Comparison of ENCODE assay signal across 14 cellular contexts in the genomic region with DNA sequence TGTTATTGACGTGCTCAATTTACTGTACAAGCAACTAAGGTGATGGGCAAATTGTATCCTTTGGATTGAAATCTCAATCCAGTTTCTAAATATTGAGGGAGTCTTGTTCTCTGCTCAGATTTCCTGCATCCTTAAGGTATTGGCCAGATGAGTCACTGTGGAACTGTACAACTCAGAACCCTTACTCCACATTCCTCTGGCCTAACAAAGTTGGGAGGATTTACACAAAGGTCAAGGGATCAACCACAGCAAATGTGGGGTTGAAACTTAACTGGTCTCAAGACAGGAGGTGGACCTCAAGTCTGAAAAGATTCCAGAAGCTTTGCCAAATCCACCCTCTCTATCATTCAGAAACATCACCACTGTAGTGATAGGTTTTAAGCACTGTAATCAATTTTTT.
DNase-seq lines count a peak whose midpoint lies in the region; ATAC-seq and TF ChIP-seq lines count a peak whose summit lies in the region.
"Had no signal": no experiment of that assay in that cellular context is flagged by ENCODE, and none has a peak within 500 bp of the region (broad histone marks: within the 10 kb centered on the region; RNA-seq: fewer than 3 reads in every experiment).

No MANE protein-coding gene starts in this region.

- no peaks in the 10 kb centered on the region for H3K4me1 Mint-ChIP-seq in stimulated activated memory B cell treated with anti-CD40 and anti-IgM and Interleukin-4, amounts not matched to agents 10 μg/mL and 1 μg/mL and 100 μg/mL, for 72 hours

- ATAC-seq in stimulated activated memory B cell treated with anti-CD40 and anti-IgM and Interleukin-4, amounts not matched to agents 10 μg/mL and 1 μg/mL and 100 μg/mL, for 72 hours = no peak
- no peak for ATAC-seq in HG02623 (IDR thresholded peaks at IDR 0.05; ENCODE audit: unreplicated experiment)

- H3K9me3 ChIP-seq in GM23248 (ENCODE audit: low read depth) (no peaks in the 10 kb centered on the region), neuronal stem cell (replicated peaks in 1 of 2; ENCODE audit: control insufficient read depth in 2 of 2, insufficient read depth in 1 of 2, low read depth in 1 of 2, low read length in 2 of 2) (no peaks in the 10 kb centered on the region)
- H3K9me3 ChIP-seq: stomach had no signal

- H4K8ac ChIP-seq in neuronal stem cell (ENCODE audit: low read depth, low read length) = no peak overlapping the region

- H3K9me3 Mint-ChIP-seq in stimulated activated memory B cell treated with anti-CD40 and anti-IgM and Interleukin-4, amounts not matched to agents 10 μg/mL and 1 μg/mL and 100 μg/mL, for 72 hours = peaks cover 2% of the 10 kb centered on the region

- no peak overlapping the region for H3K23ac ChIP-seq in neuronal stem cell (ENCODE audit: low read depth, low read length, poor library complexity)

- H2BK12ac ChIP-seq in neuronal stem cell (ENCODE audit: low read length) = no peak overlapping the region

- peak overlapping the region; percentile 27 for H3K9ac ChIP-seq in GM23248
- no peak overlapping the region for H3K9ac ChIP-seq in neuronal stem cell (ENCODE audit: low read depth, low read length, poor library complexity)

- H3K4me2 ChIP-seq in GM23248 (ENCODE audit: unreplicated experiment) (peak overlapping the region; percentile 68), neuronal stem cell (ENCODE audit: insufficient read depth, low read length, poor library complexity, severe bottlenecking) (no peak overlapping the region)

- peaks cover 11% of the 10 kb centered on the region for H3K27me3 Mint-ChIP-seq in stimulated activated memory B cell treated with anti-CD40 and anti-IgM and Interleukin-4, amounts not matched to agents 10 μg/mL and 1 μg/mL and 100 μg/mL, for 72 hours

- no peaks in the 10 kb centered on the region for H3K36me3 Mint-ChIP-seq in stimulated activated memory B cell treated with anti-CD40 and anti-IgM and Interleukin-4, amounts not matched to agents 10 μg/mL and 1 μg/mL and 100 μg/mL, for 72 hours

- in situ Hi-C loops in GM23248 (cut with MboI) = no loop called here

- no peak overlapping the region for H2BK5ac ChIP-seq in neuronal stem cell (ENCODE audit: low read length)

- no peak overlapping the region for H3K18ac ChIP-seq in neuronal stem cell (ENCODE audit: low read length)

- H4K20me1 ChIP-seq in GM23248 (ENCODE audit: insufficient read depth) = no peaks in the 10 kb centered on the region

- no peaks in the 10 kb centered on the region for H3K36me3 ChIP-seq in GM23248 (ENCODE audit: low read depth)
- no peaks in the 10 kb centered on the region for H3K36me3 ChIP-seq in neuronal stem cell (replicated peaks in 1 of 2; ENCODE audit: control insufficient read depth in 2 of 2, insufficient read depth in 2 of 2, low read length in 2 of 2)
- H3K36me3 ChIP-seq: stomach had no signal

- H2BK120ac ChIP-seq in neuronal stem cell (ENCODE audit: low read depth, low read length) = no peak overlapping the region

- H3K27ac ChIP-seq in GM23248 (peak overlapping the region; percentile 63), neuronal stem cell (replicated peaks; ENCODE audit: low read length) (no peak overlapping the region)

- no peak overlapping the region for H4K91ac ChIP-seq in neuronal stem cell (ENCODE audit: low read depth, low read length, poor library complexity)

- peaks cover 68% of the 10 kb centered on the region for H3F3A ChIP-seq in GM23248 (ENCODE audit: insufficient read depth)

- H3K27me3 ChIP-seq in GM23248 (replicated peaks; ENCODE audit: insufficient read depth) (no peaks in the 10 kb centered on the region), neuronal stem cell (ENCODE audit: control insufficient read depth in 3 of 3, insufficient read depth in 3 of 3, low read depth in 1 of 3, low read length in 3 of 3) (no peaks in the 10 kb centered on the region)
- H3K27me3 ChIP-seq: stomach had no signal

- DNase-seq in GM23248 = peak; percentile 88
- DNase-seq in SW480 (ENCODE audit: low spot score) = peak; percentile 3
- DNase-seq in fibroblast of villous mesenchyme (ENCODE audit: low read depth) = peak; percentile 91
- DNase-seq in skeletal muscle cell (ENCODE audit: low read depth) = peak; percentile 81
- no peak for DNase-seq in neuronal stem cell (ENCODE audit: low spot score)
- no peak for DNase-seq in RPMI8226
- DNase-seq: activated CD8-positive, alpha-beta memory T cell treated with anti-CD3 and anti-CD28 coated beads, Interleukin-2, amount 50 U/mL, for 48 hours; activated naive CD8-positive, alpha-beta T cell treated with anti-CD3 and anti-CD28 coated beads, Interleukin-2, amount 50 U/mL, for 24 hours; NCI-H1417; NCI-H524 treated with DMSO at 0.1 percent for 48 hours; stimulated activated CD4-positive, alpha-beta T cell treated with anti-CD3 and anti-CD28 coated beads, Interleukin-4, amount 100 ng/mL, for 4 hours had no signal

- H3K4me1 ChIP-seq in GM23248 (ENCODE audit: insufficient read depth) (peaks cover 61% of the 10 kb centered on the region), neuronal stem cell (ENCODE audit: control insufficient read depth in 2 of 2, insufficient read depth in 1 of 2, low read depth in 1 of 2, low read length in 2 of 2) (peaks cover 0 to 1% of the 10 kb centered on the region in 2 donors)

- peak overlapping the region; percentile 32; the same call in 1 of the 2 replicates for H3K4me3 ChIP-seq in GM23248
- H3K4me3 ChIP-seq in fibroblast of villous mesenchyme (ENCODE audit: low read depth, low read length) = no peak overlapping the region
- H3K4me3 ChIP-seq in skeletal muscle cell (ENCODE audit: low read depth, low read length) = no peak overlapping the region
- H3K4me3 ChIP-seq in neuronal stem cell (ENCODE audit: low read length in 2 of 2) = no peak overlapping the region
- H3K4me3 ChIP-seq: stomach had no signal

- H3K4ac ChIP-seq in neuronal stem cell (ENCODE audit: low read length) = no peak overlapping the region

- WGBS in GM23248 (ENCODE audit: low coverage in 1 of 2, low lambda C conversion rate in 2 of 2, missing lambda C conversion rate in 2 of 2), 2 experiments = 11 to 13% methylated on average over 1 of the region's 1 CpG
- WGBS in neuronal stem cell (ENCODE audit: extremely low coverage in 2 of 2, insufficient read length in 2 of 2, insufficient replicate concordance in 1 of 2), 2 donors = no CpG with 5 or more reads among the region's 1 CpG

- peaks cover 6% of the 10 kb centered on the region; the same call in 1 of the 2 replicates for H3K9me2 ChIP-seq in GM23248 (ENCODE audit: insufficient read depth)

- H2AFZ ChIP-seq in GM23248 = no peak overlapping the region
- H2AFZ ChIP-seq in neuronal stem cell (ENCODE audit: low read length) = no peak overlapping the region

- H3K79me1 ChIP-seq in neuronal stem cell (ENCODE audit: low read depth, low read length) = no peaks in the 10 kb centered on the region

- no peak overlapping the region for H3K27ac Mint-ChIP-seq in stimulated activated memory B cell treated with anti-CD40 and anti-IgM and Interleukin-4, amounts not matched to agents 10 μg/mL and 1 μg/mL and 100 μg/mL, for 72 hours

- no peaks in the 10 kb centered on the region for H3K79me2 ChIP-seq in GM23248 (ENCODE audit: insufficient read depth)

- no peak overlapping the region for H2AK5ac ChIP-seq in neuronal stem cell (ENCODE audit: low read depth, low read length)

- no peak overlapping the region for H2BK15ac ChIP-seq in neuronal stem cell (ENCODE audit: low read length)

- H3K14ac ChIP-seq in neuronal stem cell (ENCODE audit: low read length) = no peak overlapping the region

- H3K4me3 Mint-ChIP-seq in stimulated activated memory B cell treated with anti-CD40 and anti-IgM and Interleukin-4, amounts not matched to agents 10 μg/mL and 1 μg/mL and 100 μg/mL, for 72 hours = no peak overlapping the region

- no peak for TF ChIP-seq CTCF in fibroblast of villous mesenchyme (IDR thresholded peaks at IDR 0.05; ENCODE audit: insufficient read depth, low read depth, low read length)

Comparison
In these comparisons a context has a peak if more than half of its experiments do, and no peak if none do; other contexts are left out.
1. DNase-seq: peak in GM23248 (single experiment), SW480 (single experiment), fibroblast of villous mesenchyme (single experiment) and skeletal muscle cell (single experiment); none in neuronal stem cell (single experiment) and RPMI8226 (single experiment).